Comparison of ENCODE assay signal across 9 cellular contexts in genomic region chr4:40462326-40462725, GRCh38.
DNase-seq lines count a peak whose midpoint lies in the region; ATAC-seq, FAIRE-seq and TF ChIP-seq lines count a peak whose summit lies in the region.
"Had no signal": no experiment of that assay in that cellular context is flagged by ENCODE, and none has a peak within 500 bp of the region (broad histone marks: within the 10 kb centered on the region; RNA-seq: fewer than 3 reads in every experiment).

No MANE protein-coding gene starts in this region.

- H3K27me3 ChIP-seq in neutrophil (no peaks in the 10 kb centered on the region), small intestine (ENCODE audit: control insufficient read depth in 2 of 2, insufficient read depth in 2 of 2, low read length in 2 of 2) (no peaks in the 10 kb centered on the region)

- 7 to 35% (median 19%) methylated on average over 5 of the region's 5 CpGs for WGBS in small intestine, 3 donors

- H3K9me3 ChIP-seq in neutrophil (no peaks in the 10 kb centered on the region), small intestine (ENCODE audit: control insufficient read depth, low read depth) (no peaks in the 10 kb centered on the region)

- peaks cover 35% of the 10 kb centered on the region for H3K36me3 ChIP-seq in neutrophil
- H3K36me3 ChIP-seq in small intestine (ENCODE audit: control insufficient read depth in 2 of 2, insufficient read depth in 2 of 2, low read length in 2 of 2), result peaks cover 0 to 2% of the 10 kb centered on the region in 2 donors

- H3K27ac ChIP-seq in neutrophil (peak overlapping the region; percentile 26), small intestine (ENCODE audit: low read depth in 1 of 2, low read length in 1 of 2) (no peak overlapping the region)

- FAIRE-seq in small intestine (lab: Jason Lieb, UNC), result no peak

- ATAC-seq in GM21717 (IDR thresholded peaks at IDR 0.05; ENCODE audit: unreplicated experiment), result peak; percentile 81
- peak; percentile 79 for ATAC-seq in HG03565 (IDR thresholded peaks at IDR 0.05; ENCODE audit: unreplicated experiment)

- peak; percentile 10 for DNase-seq in NOMO-1 treated with DMSO at 0.1 percent for 48 hours (lab: John Stamatoyannopoulos, UW; ENCODE audit: unreplicated experiment)
- DNase-seq in NOMO-1 treated with dmso at 0.1 percent for 144 hours (lab: John Stamatoyannopoulos, UW; ENCODE audit: unreplicated experiment), result no peak
- no peak for DNase-seq in kidney glomerular epithelial cell (lab: John Stamatoyannopoulos, UW)
- no peak for DNase-seq in small intestine
- DNase-seq in medulla oblongata (ENCODE audit: extremely low spot score), result no peak
- DNase-seq: glutamatergic neuron had no signal

- H3K4me3 ChIP-seq in neutrophil (ENCODE audit: low read depth in 1 of 2, low read length in 1 of 2), result no peak overlapping the region
- H3K4me3 ChIP-seq in small intestine (ENCODE audit: low read depth in 1 of 2, low read length in 2 of 2), result no peak overlapping the region

- H3K4me1 ChIP-seq in neutrophil (ENCODE audit: control insufficient read depth in 1 of 2, insufficient read depth in 1 of 2, low read depth in 1 of 2, low read length in 1 of 2) (peaks cover 8 to 17% of the 10 kb centered on the region in 2 experiments), small intestine (ENCODE audit: control insufficient read depth in 2 of 2, insufficient read depth in 1 of 2, low read depth in 1 of 2, low read length in 1 of 2) (peaks cover 5 to 7% of the 10 kb centered on the region in 2 donors)

- no peak for TF ChIP-seq CTCF in neutrophil (IDR thresholded peaks at IDR 0.05)
